In the genomic region with DNA sequence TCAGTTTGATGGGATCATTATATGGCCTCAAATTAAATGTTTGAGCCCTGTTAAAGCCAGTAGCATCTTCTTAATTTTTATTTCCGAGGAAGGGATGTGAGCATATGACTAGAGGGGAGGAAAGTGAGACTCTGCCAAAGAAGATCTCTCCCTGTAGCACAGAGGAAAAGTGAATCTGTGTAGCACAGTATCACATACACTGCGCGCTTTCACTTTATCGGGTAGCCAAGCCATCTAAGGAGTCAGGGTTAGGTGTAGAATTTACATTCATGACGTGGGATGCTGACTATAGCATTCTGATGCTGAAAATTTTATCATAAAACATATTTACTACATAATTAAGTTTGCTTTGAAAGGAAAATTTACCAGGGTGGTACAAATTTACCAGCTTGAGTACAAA, we compare ENCODE assay signal across 10 cellular contexts. TPM values are rescaled to one million over a fixed set of nuclear protein-coding genes. Genes with fewer than 3 reads are reported as not detected.
DNase-seq lines count a peak whose midpoint lies in the region; ATAC-seq and TF ChIP-seq lines count a peak whose summit lies in the region.
"Had no signal": no experiment of that assay in that cellular context is flagged by ENCODE, and none has a peak within 500 bp of the region (broad histone marks: within the 10 kb centered on the region; RNA-seq: fewer than 3 reads in every experiment).

No MANE protein-coding gene starts in this region.

- CTCF ChIA-PET in activated CD8-positive, alpha-beta T cell treated with anti-CD3 and anti-CD28 coated beads for 36 hours (lab: Charles Lee), result interaction anchor here (5.6 kb wide), 1 partner anchor 24 kb away, joined by 31 read pairs; a partner anchor contains a TSS

- peaks cover 44% of the 10 kb centered on the region for H3K36me3 Mint-ChIP-seq in activated CD8-positive, alpha-beta T cell treated with anti-CD3 and anti-CD28 coated beads for 36 hours (ENCODE audit: low read depth)

- peak; percentile 38 for ATAC-seq in activated CD8-positive, alpha-beta T cell treated with anti-CD3 and anti-CD28 coated beads for 36 hours
- ATAC-seq in HG02571 (IDR thresholded peaks at IDR 0.05; ENCODE audit: unreplicated experiment) (no peak), upper lobe of right lung (no peak), left colon (no peak)
- ATAC-seq: left ventricle myocardium superior had no signal

- H3K36me3 ChIP-seq in hepatocyte (replicated peaks; ENCODE audit: insufficient read depth, low read depth) (no peaks in the 10 kb centered on the region), upper lobe of right lung (no peaks in the 10 kb centered on the region)

- peaks cover 59% of the 10 kb centered on the region for H3K4me1 Mint-ChIP-seq in activated CD8-positive, alpha-beta T cell treated with anti-CD3 and anti-CD28 coated beads for 36 hours (ENCODE audit: low read depth)

- H3K9me3 Mint-ChIP-seq in activated CD8-positive, alpha-beta T cell treated with anti-CD3 and anti-CD28 coated beads for 36 hours, result no peaks in the 10 kb centered on the region

- H3K79me2 ChIP-seq in hepatocyte, result peaks cover 40% of the 10 kb centered on the region

- no peak overlapping the region for H2AFZ ChIP-seq in hepatocyte

- peaks cover 15% of the 10 kb centered on the region for H3K4me1 ChIP-seq in hepatocyte (ENCODE audit: insufficient read depth)
- peaks cover 14% of the 10 kb centered on the region for H3K4me1 ChIP-seq in upper lobe of right lung

- H3K4me3 ChIP-seq in hepatocyte, result no peak overlapping the region
- H3K4me3 ChIP-seq in upper lobe of right lung, result no peak overlapping the region

- H3K27me3 Mint-ChIP-seq in activated CD8-positive, alpha-beta T cell treated with anti-CD3 and anti-CD28 coated beads for 36 hours, result no peaks in the 10 kb centered on the region

- peak overlapping the region; percentile 96 for H3K27ac Mint-ChIP-seq in activated CD8-positive, alpha-beta T cell treated with anti-CD3 and anti-CD28 coated beads for 36 hours

- TF ChIP-seq CTCF in activated CD8-positive, alpha-beta T cell treated with anti-CD3 and anti-CD28 coated beads for 36 hours (IDR thresholded peaks at IDR 0.05), result no peak
- TF ChIP-seq CTCF in hepatocyte (IDR thresholded peaks at IDR 0.05; ENCODE audit: poor library complexity) (no peak), upper lobe of right lung (IDR thresholded peaks at IDR 0.05) (no peak)

- H3K27me3 ChIP-seq in hepatocyte (no peaks in the 10 kb centered on the region), upper lobe of right lung (no peaks in the 10 kb centered on the region)

- DNase-seq in stimulated activated CD4-positive, alpha-beta T cell treated with anti-CD3 and anti-CD28 coated beads, Interleukin-15, amount 100 ng/mL, for 24 hours, result peak; percentile 15
- no peak for DNase-seq in stimulated activated CD4-positive, alpha-beta T cell treated with anti-CD3 and anti-CD28 coated beads, Interleukin-4, amount 100 ng/mL, for 1 hour
- peak; percentile 56 for DNase-seq in activated CD8-positive, alpha-beta T cell treated with anti-CD3 and anti-CD28 coated beads for 36 hours
- DNase-seq in hepatocyte (ENCODE audit: low spot score), result no peak
- no peak for DNase-seq in caudate nucleus (lab: John Stamatoyannopoulos, UW)
- no peak for DNase-seq in upper lobe of right lung
- no peak for DNase-seq in left colon
- DNase-seq: foreskin melanocyte, left ventricle myocardium superior had no signal

- POLR2A ChIA-PET in activated CD8-positive, alpha-beta T cell treated with anti-CD3 and anti-CD28 coated beads for 36 hours (lab: Charles Lee), result interaction anchor here (1.9 kb wide), 1 partner anchor 9 kb away, joined by 6 read pairs; no protein-coding TSS in a partner anchor

- H4K20me1 ChIP-seq in hepatocyte (ENCODE audit: insufficient read depth, poor library complexity, severe bottlenecking), result no peaks in the 10 kb centered on the region

- 92% methylated on average over 5 of the region's 5 CpGs for WGBS in hepatocyte (ENCODE audit: low lambda C conversion rate, missing lambda C conversion rate)

- peak overlapping the region; percentile 88 for H3K4me3 Mint-ChIP-seq in activated CD8-positive, alpha-beta T cell treated with anti-CD3 and anti-CD28 coated beads for 36 hours

- H3K4me2 ChIP-seq in hepatocyte, result peak overlapping the region; percentile 97

- intact Hi-C loops in activated CD8-positive, alpha-beta T cell treated with anti-CD3 and anti-CD28 coated beads for 36 hours (cut with micrococcal nuclease), result loop anchor here (10.0 kb wide), 2 partner anchors 60 to 150 kb away; no protein-coding TSS in a partner anchor
- intact Hi-C loops in upper lobe of right lung (cut with DNase I) (no loop called here), left colon (cut with DNase I, micrococcal nuclease) (no loop called here)

- H3K9me3 ChIP-seq in hepatocyte (ENCODE audit: low read depth) (no peaks in the 10 kb centered on the region), upper lobe of right lung (no peaks in the 10 kb centered on the region)

- H3K9me2 ChIP-seq in hepatocyte (replicated peaks; ENCODE audit: insufficient read depth), result no peaks in the 10 kb centered on the region

- H3K27ac ChIP-seq in hepatocyte, result peak overlapping the region; percentile 79
- H3K27ac ChIP-seq in caudate nucleus (ENCODE audit: low read depth, low read length), result no peak overlapping the region
- no peak overlapping the region for H3K27ac ChIP-seq in upper lobe of right lung

RNA-seq across cellular contexts. Expression of a gene that starts 24.0 kb away (rescaled TPM):
- 10 to 100 TPM; 26.3 to 27.5 TPM for total RNA-seq in activated CD8-positive, alpha-beta T cell treated with anti-CD3 and anti-CD28 coated beads for 36 hours
- total RNA-seq in hepatocyte, result 22.4 and 28.9 TPM in 2 replicates
- 13.8 and 15.1 TPM in 2 replicates for polyA plus RNA-seq in hepatocyte
- 17.0 TPM for total RNA-seq in upper lobe of right lung
- total RNA-seq in left colon, result 10 to 100 TPM; 36.6 to 48.0 TPM

Comparison
In these comparisons a context has a peak if more than half of its experiments do, and no peak if none do; other contexts are left out.
1. DNase-seq: peak in stimulated activated CD4-positive, alpha-beta T cell treated with anti-CD3 and anti-CD28 coated beads, Interleukin-15, amount 100 ng/mL, for 24 hours (single experiment) and activated CD8-positive, alpha-beta T cell treated with anti-CD3 and anti-CD28 coated beads for 36 hours (single experiment); none in stimulated activated CD4-positive, alpha-beta T cell treated with anti-CD3 and anti-CD28 coated beads, Interleukin-4, amount 100 ng/mL, for 1 hour (single experiment), hepatocyte (single experiment), caudate nucleus (0 of 61), upper lobe of right lung (single experiment) and left colon (0 of 2).